Comparison of ENCODE assay signal across 30 cellular contexts in the genomic region with DNA sequence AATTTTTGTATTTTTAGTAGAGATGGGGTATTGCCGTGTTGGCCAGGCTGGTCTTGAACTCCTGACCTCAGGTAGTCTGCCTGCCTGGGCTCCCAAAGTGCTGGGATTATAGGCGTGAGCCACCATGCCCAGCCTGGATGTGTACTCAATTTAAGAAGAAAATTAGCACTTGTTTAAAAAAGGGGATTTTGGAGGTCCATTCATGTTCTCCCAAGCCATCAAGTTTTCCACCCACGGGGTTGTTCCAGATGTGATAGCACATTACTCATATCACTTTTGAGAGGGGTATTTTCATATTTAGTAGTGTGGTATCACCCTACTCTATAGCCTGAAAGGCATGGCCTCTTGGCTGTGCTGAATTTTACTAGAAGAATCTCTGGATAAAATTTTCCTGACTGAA. TPM values are rescaled to one million over a fixed set of nuclear protein-coding genes. Genes with fewer than 3 reads are reported as not detected.
A peak's percentile ranks its signal among the peaks of the same experiment; 100 is the strongest.
DNase-seq lines count a peak whose midpoint lies in the region; ATAC-seq and TF ChIP-seq lines count a peak whose summit lies in the region.
"Had no signal": no experiment of that assay in that cellular context is flagged by ENCODE, and none has a peak within 500 bp of the region (broad histone marks: within the 10 kb centered on the region; RNA-seq: fewer than 3 reads in every experiment).

No MANE protein-coding gene starts in this region.

- intact Hi-C loops in activated CD4-positive, alpha-beta T cell treated with anti-CD3 and anti-CD28 coated beads for 36 hours (cut with DNase I, micrococcal nuclease) = loop anchor here (5.0 to 10.0 kb wide), 5 partner anchors 149 to 1039 kb away; partner anchors contain the start of genes DNAJB9 (in 1 of the 2), PIK3CG (in 1 of the 2), SLC26A4 (in 1 of the 2) and THAP5 (in 1 of the 2)

- POLR2A ChIA-PET in activated CD4-positive, alpha-beta T cell treated with anti-CD3 and anti-CD28 coated beads for 36 hours (lab: Charles Lee) = interaction anchor here (0.8 kb wide), 1 partner anchor 68 kb away, joined by 3 read pairs; no protein-coding TSS in a partner anchor

- peak overlapping the region; percentile 62 for H3K27ac Mint-ChIP-seq in activated CD4-positive, alpha-beta T cell treated with anti-CD3 and anti-CD28 coated beads for 36 hours
- H3K27ac Mint-ChIP-seq in HFFc6 = no peak overlapping the region
- H3K27ac Mint-ChIP-seq: H9, WTC11 had no signal

- H3K36me3 Mint-ChIP-seq in activated CD4-positive, alpha-beta T cell treated with anti-CD3 and anti-CD28 coated beads for 36 hours (ENCODE audit: low read depth) = no peaks in the 10 kb centered on the region
- no peaks in the 10 kb centered on the region for H3K36me3 Mint-ChIP-seq in HFFc6 (ENCODE audit: low read depth)
- H3K36me3 Mint-ChIP-seq: WTC11 had no signal

- no peaks in the 10 kb centered on the region for H3K27me3 Mint-ChIP-seq in activated CD4-positive, alpha-beta T cell treated with anti-CD3 and anti-CD28 coated beads for 36 hours
- peaks cover 2% of the 10 kb centered on the region for H3K27me3 Mint-ChIP-seq in HFFc6 (ENCODE audit: insufficient read depth)

- no peak for TF ChIP-seq CTCF in HFFc6 (IDR thresholded peaks at IDR 0.05)

- no peak overlapping the region for H3K4me3 Mint-ChIP-seq in activated CD4-positive, alpha-beta T cell treated with anti-CD3 and anti-CD28 coated beads for 36 hours
- no peak overlapping the region for H3K4me3 Mint-ChIP-seq in HFFc6
- H3K4me3 Mint-ChIP-seq: H9, WTC11 had no signal

- CTCF ChIA-PET in activated CD4-positive, alpha-beta T cell treated with anti-CD3 and anti-CD28 coated beads for 36 hours (lab: Charles Lee) = no interaction called here

- ATAC-seq in activated CD4-positive, alpha-beta T cell treated with anti-CD3 and anti-CD28 coated beads for 36 hours = peak; percentile 74
- no peak for ATAC-seq in GM21360 (IDR thresholded peaks at IDR 0.05; ENCODE audit: unreplicated experiment)
- ATAC-seq: HepG2, lower lobe of right lung, WTC11 had no signal

- DNase-seq in activated CD4-positive, alpha-beta T cell treated with anti-CD3 and anti-CD28 coated beads for 36 hours = peak; percentile 75
- no peak for DNase-seq in activated CD4-positive, alpha-beta T cell treated with anti-CD3 and anti-CD28 coated beads, Interleukin-2, amount 50 U/mL, for 4 hours
- peak; percentile 38 to 50 for DNase-seq in stimulated activated CD4-positive, alpha-beta T cell treated with anti-CD3 and anti-CD28 coated beads, Interleukin-15, amount 100 ng/mL, for 48 hours (ENCODE audit: low read depth in 2 of 2)
- DNase-seq in stimulated activated CD4-positive, alpha-beta T cell treated with anti-CD3 and anti-CD28 coated beads, Interleukin-4, amount 100 ng/mL, for 4 hours = no peak
- peak in 2 of 3 experiments; percentile 12 to 43 for DNase-seq in stimulated activated CD4-positive, alpha-beta T cell treated with anti-CD3 and anti-CD28 coated beads, TNF-alpha, amount 100 ng/mL, for 24 hours (ENCODE audit: low read depth in 3 of 3)
- DNase-seq in HFFc6 (no peak), mesenteric fat pad (ENCODE audit: low spot score) (no peak)
- DNase-seq: 8988T; activated CD8-positive, alpha-beta memory T cell treated with anti-CD3 and anti-CD28 coated beads, Interleukin-2, amount 50 U/mL, for 4 hours; adrenal gland; AML-193; brain microvascular endothelial cell; DMS53; GDM1; H9; kidney; lower lobe of right lung; NCI-H1048; NCI-H187 treated with DMSO at 0.1 percent for 48 hours; NCI-H2227 treated with DMSO at 0.1 percent for 48 hours; NCI-H748 treated with DMSO at 0.1 percent for 48 hours; RPMI8226; SK-N-SH; stimulated activated naive CD4-positive, alpha-beta T cell treated with Interleukin-2 at 50 U/mL for 16 hours had no signal

- H3K9me3 Mint-ChIP-seq in activated CD4-positive, alpha-beta T cell treated with anti-CD3 and anti-CD28 coated beads for 36 hours (ENCODE audit: low read depth) = no peaks in the 10 kb centered on the region
- H3K9me3 Mint-ChIP-seq in HFFc6 = no peaks in the 10 kb centered on the region
- H3K9me3 Mint-ChIP-seq: H9, WTC11 had no signal

- peaks cover 35% of the 10 kb centered on the region for H3K4me1 Mint-ChIP-seq in activated CD4-positive, alpha-beta T cell treated with anti-CD3 and anti-CD28 coated beads for 36 hours
- H3K4me1 Mint-ChIP-seq in HFFc6 (ENCODE audit: low read depth) = peaks cover 6% of the 10 kb centered on the region
- H3K4me1 Mint-ChIP-seq: H9, WTC11 had no signal

RNA-seq across cellular contexts. Expression of gene SLC26A3, which starts 10.5 kb away (rescaled TPM):
- total RNA-seq in activated CD4-positive, alpha-beta T cell treated with anti-CD3 and anti-CD28 coated beads for 36 hours = not detected
- total RNA-seq in HFFc6 (2021; fragmentation: NEBNext Ultra II Directional; extraction: Animal tissue kit (Norgen Biotek cat#: 25700)) = not detected
- 0.45 TPM for total RNA-seq in mesenteric fat pad
- total RNA-seq: glomerular endothelial cell; H9; lower lobe of right lung; T-helper 2 cell treated with Interferon-gamma antibody and Interleukin-4, amounts not matched to agents 100 ng/mL and 5 ng/mL, for 36 hours; tibial nerve had no signal

Comparison
In these comparisons a context has a peak if more than half of its experiments do, and no peak if none do; other contexts are left out.
1. DNase-seq: peak in activated CD4-positive, alpha-beta T cell treated with anti-CD3 and anti-CD28 coated beads for 36 hours (single experiment), stimulated activated CD4-positive, alpha-beta T cell treated with anti-CD3 and anti-CD28 coated beads, Interleukin-15, amount 100 ng/mL, for 48 hours (2 of 2) and stimulated activated CD4-positive, alpha-beta T cell treated with anti-CD3 and anti-CD28 coated beads, TNF-alpha, amount 100 ng/mL, for 24 hours (2 of 3); none in activated CD4-positive, alpha-beta T cell treated with anti-CD3 and anti-CD28 coated beads, Interleukin-2, amount 50 U/mL, for 4 hours (0 of 2), stimulated activated CD4-positive, alpha-beta T cell treated with anti-CD3 and anti-CD28 coated beads, Interleukin-4, amount 100 ng/mL, for 4 hours (0 of 2), HFFc6 (single experiment) and mesenteric fat pad (single experiment).